13 cellular contexts compared by ENCODE assay signal in the genomic region with DNA sequence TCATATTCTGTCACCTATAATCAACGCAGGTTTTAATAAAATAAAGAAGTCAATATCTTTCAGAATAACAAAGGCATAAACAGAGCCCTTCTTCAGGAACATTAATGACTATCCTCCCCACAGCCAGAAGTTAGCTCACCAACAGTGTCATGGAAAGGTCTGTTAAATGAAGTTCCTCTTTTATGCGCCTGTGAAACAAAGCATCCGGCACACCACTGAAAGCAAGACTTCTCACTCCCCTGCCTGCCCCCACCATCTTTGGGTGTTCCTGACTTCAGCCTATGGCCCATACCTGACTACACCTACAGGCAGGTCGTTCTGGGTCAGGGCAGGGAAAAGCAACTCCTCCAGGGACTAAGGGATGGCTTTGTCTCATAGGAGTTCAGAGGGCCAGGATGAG.
DNase-seq lines count a peak whose midpoint lies in the region; ATAC-seq, FAIRE-seq and TF ChIP-seq lines count a peak whose summit lies in the region.
"Had no signal": no experiment of that assay in that cellular context is flagged by ENCODE, and none has a peak within 500 bp of the region (broad histone marks: within the 10 kb centered on the region; RNA-seq: fewer than 3 reads in every experiment).

No MANE protein-coding gene starts in this region.

- H3K36me3 ChIP-seq in GM12878 (ENCODE audit: control insufficient read depth in 2 of 2, insufficient read depth in 2 of 2, low read length in 1 of 2): no peaks in the 10 kb centered on the region
- peaks cover 17% of the 10 kb centered on the region; the same call in 1 of the 2 replicates for H3K36me3 ChIP-seq in GM23248 (ENCODE audit: low read depth)
- H3K36me3 ChIP-seq: thoracic aorta had no signal

- no peak for TF ChIP-seq EP300 in GM12878 (IDR thresholded peaks at IDR 0.05; ENCODE audit: borderline replicate concordance in 1 of 2, control insufficient read depth in 1 of 2, low read depth in 2 of 2, low read length in 2 of 2)

- no peak overlapping the region for H3K4me2 ChIP-seq in GM12878 (ENCODE audit: control insufficient read depth, insufficient read depth)
- no peak overlapping the region for H3K4me2 ChIP-seq in GM23248 (ENCODE audit: unreplicated experiment)

- BruUV-seq in GM12878 (replicated peaks; lab: Mats Ljungman, UMichigan): no TSS peak

- H3K27me3 ChIP-seq in GM12878 (replicated peaks in 1 of 2; ENCODE audit: control insufficient read depth in 2 of 2, insufficient read depth in 2 of 2, low read length in 1 of 2): no peaks in the 10 kb centered on the region
- no peaks in the 10 kb centered on the region for H3K27me3 ChIP-seq in GM23248 (replicated peaks; ENCODE audit: insufficient read depth)

- H3K9me3 ChIP-seq in GM12878 (replicated peaks; ENCODE audit: control insufficient read depth, insufficient read depth, low read length) (no peaks in the 10 kb centered on the region), GM23248 (ENCODE audit: low read depth) (no peaks in the 10 kb centered on the region)
- H3K9me3 ChIP-seq: thoracic aorta had no signal

- H3F3A ChIP-seq in GM23248 (ENCODE audit: insufficient read depth): peaks cover 13% of the 10 kb centered on the region; the same call in 1 of the 2 replicates

- no peak for TF ChIP-seq POLR2A in GM12878 (IDR thresholded peaks at IDR 0.05; ENCODE audit: low read depth, low read length)

- H3K4me1 ChIP-seq in GM12878 (ENCODE audit: control insufficient read depth, insufficient read depth, low read length): no peaks in the 10 kb centered on the region
- H3K4me1 ChIP-seq in GM23248 (ENCODE audit: insufficient read depth): no peaks in the 10 kb centered on the region

- H3K4me3 ChIP-seq in GM12878 (no peak overlapping the region), GM23248 (no peak overlapping the region)
- H3K4me3 ChIP-seq: thoracic aorta had no signal

- WGBS in GM12878 (ENCODE audit: insufficient coverage, insufficient replicate concordance, low lambda C conversion rate, missing lambda C conversion rate): 2% methylated on average over 4 of the region's 4 CpGs
- WGBS in GM23248 (ENCODE audit: low coverage in 1 of 2, low lambda C conversion rate in 2 of 2, missing lambda C conversion rate in 2 of 2), 2 experiments: 86% methylated on average over 4 of the region's 4 CpGs

- H3K27ac ChIP-seq in GM12878 (ENCODE audit: control insufficient read depth, insufficient read depth) (no peak overlapping the region), GM23248 (no peak overlapping the region)
- H3K27ac ChIP-seq: thoracic aorta had no signal

- DNase-seq in GM12878 (ENCODE audit: low read depth, low spot score): peak; percentile 2
- DNase-seq in NCI-H82 (lab: John Stamatoyannopoulos, UW): no peak
- no peak for DNase-seq in NCI-H2171 (lab: John Stamatoyannopoulos, UW)
- DNase-seq in GM23248: no peak
- no peak for DNase-seq in DMS79 treated with DMSO at 0.1 percent for 48 hours (lab: John Stamatoyannopoulos, UW)
- DNase-seq: activated T-cell treated with anti-CD3 and anti-CD28 coated beads, Interleukin-2, amount 50 U/mL, for 48 hours; C1 segment of cervical spinal cord; NCI-H345; T-helper 1 cell had no signal

- POLR2A ChIA-PET in GM12878 (lab: Charles Lee): no interaction called here

- TF ChIP-seq CTCF in GM12878 (IDR thresholded peaks at IDR 0.05 in 2 of 3, conservative IDR thresholded peaks at IDR 0.05 in 1 of 3; ENCODE audit: control insufficient read depth in 2 of 3, extremely low read depth in 1 of 3, insufficient read depth in 1 of 3, low read depth in 3 of 3, low read length in 3 of 3): no peak

- H3K9ac ChIP-seq in GM12878 (ENCODE audit: control insufficient read depth, insufficient read depth, low read length) (no peak overlapping the region), GM23248 (no peak overlapping the region)

- no peak overlapping the region for H2AFZ ChIP-seq in GM12878 (ENCODE audit: control insufficient read depth, low read depth, low read length)
- H2AFZ ChIP-seq in GM23248: no peak overlapping the region

- H4K20me1 ChIP-seq in GM12878 (ENCODE audit: control insufficient read depth, insufficient read depth): no peaks in the 10 kb centered on the region
- no peaks in the 10 kb centered on the region for H4K20me1 ChIP-seq in GM23248 (ENCODE audit: insufficient read depth)

- intact Hi-C loops in GM12878 (cut with micrococcal nuclease; ENCODE audit: unreplicated experiment): no loop called here

- SMC1A ChIA-PET in GM12878 (lab: Charles Lee; ENCODE audit: uncharacterized antibody, unreplicated experiment): no interaction called here

- TF ChIP-seq RAD21 in GM12878 (IDR thresholded peaks at IDR 0.05; ENCODE audit: insufficient read depth, low read depth, low read length): no peak

- RAD21 ChIA-PET in GM12878 (lab: Charles Lee; ENCODE audit: unreplicated experiment): no interaction called here

- in situ Hi-C loops in GM12878 (cut with MboI) (no loop called here), GM23248 (cut with MboI) (no loop called here)

- FAIRE-seq in GM12878 (lab: Jason Lieb, UNC): no peak

- CTCF ChIA-PET in GM12878 (lab: Yijun Ruan, JAX): no interaction called here

- ATAC-seq in GM18498 (IDR thresholded peaks at IDR 0.05; ENCODE audit: unreplicated experiment) (peak; percentile 87), GM21423 (IDR thresholded peaks at IDR 0.05; ENCODE audit: unreplicated experiment) (peak; percentile 78), HG03354 (IDR thresholded peaks at IDR 0.05; ENCODE audit: poor library complexity, severe bottlenecking, unreplicated experiment) (peak; percentile 92), GM12878 (peak; percentile 32; the same call in 1 of the 3 replicates)

- H3K9me2 ChIP-seq in GM23248 (ENCODE audit: insufficient read depth): no peaks in the 10 kb centered on the region

- no peaks in the 10 kb centered on the region for H3K79me2 ChIP-seq in GM12878 (ENCODE audit: control insufficient read depth, insufficient read depth, low read length)
- H3K79me2 ChIP-seq in GM23248 (ENCODE audit: insufficient read depth): no peaks in the 10 kb centered on the region

TF ChIP-seq in GM12878, 131 proteins besides CTCF, POLR2A, EP300 and RAD21 (continues in another document):
- TF ChIP-seq WRNIP1 (IDR thresholded peaks at IDR 0.05; ENCODE audit: borderline replicate concordance, low read depth, low read length) (no peak), NFXL1 (IDR thresholded peaks at IDR 0.05; ENCODE audit: borderline replicate concordance) (no peak), CBX3 (IDR thresholded peaks at IDR 0.05; ENCODE audit: borderline replicate concordance, low read depth) (no peak), SREBF1 (IDR thresholded peaks at IDR 0.05; ENCODE audit: low read length) (no peak), HDGF (IDR thresholded peaks at IDR 0.05) (no peak)
- TF ChIP-seq, protein P1, sequence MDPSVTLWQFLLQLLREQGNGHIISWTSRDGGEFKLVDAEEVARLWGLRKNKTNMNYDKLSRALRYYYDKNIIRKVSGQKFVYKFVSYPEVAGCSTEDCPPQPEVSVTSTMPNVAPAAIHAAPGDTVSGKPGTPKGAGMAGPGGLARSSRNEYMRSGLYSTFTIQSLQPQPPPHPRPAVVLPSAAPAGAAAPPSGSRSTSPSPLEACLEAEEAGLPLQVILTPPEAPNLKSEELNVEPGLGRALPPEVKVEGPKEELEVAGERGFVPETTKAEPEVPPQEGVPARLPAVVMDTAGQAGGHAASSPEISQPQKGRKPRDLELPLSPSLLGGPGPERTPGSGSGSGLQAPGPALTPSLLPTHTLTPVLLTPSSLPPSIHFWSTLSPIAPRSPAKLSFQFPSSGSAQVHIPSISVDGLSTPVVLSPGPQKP (IDR thresholded peaks at IDR 0.05; ENCODE audit: low read depth, low read length): no peak
- TF ChIP-seq, protein P2, sequence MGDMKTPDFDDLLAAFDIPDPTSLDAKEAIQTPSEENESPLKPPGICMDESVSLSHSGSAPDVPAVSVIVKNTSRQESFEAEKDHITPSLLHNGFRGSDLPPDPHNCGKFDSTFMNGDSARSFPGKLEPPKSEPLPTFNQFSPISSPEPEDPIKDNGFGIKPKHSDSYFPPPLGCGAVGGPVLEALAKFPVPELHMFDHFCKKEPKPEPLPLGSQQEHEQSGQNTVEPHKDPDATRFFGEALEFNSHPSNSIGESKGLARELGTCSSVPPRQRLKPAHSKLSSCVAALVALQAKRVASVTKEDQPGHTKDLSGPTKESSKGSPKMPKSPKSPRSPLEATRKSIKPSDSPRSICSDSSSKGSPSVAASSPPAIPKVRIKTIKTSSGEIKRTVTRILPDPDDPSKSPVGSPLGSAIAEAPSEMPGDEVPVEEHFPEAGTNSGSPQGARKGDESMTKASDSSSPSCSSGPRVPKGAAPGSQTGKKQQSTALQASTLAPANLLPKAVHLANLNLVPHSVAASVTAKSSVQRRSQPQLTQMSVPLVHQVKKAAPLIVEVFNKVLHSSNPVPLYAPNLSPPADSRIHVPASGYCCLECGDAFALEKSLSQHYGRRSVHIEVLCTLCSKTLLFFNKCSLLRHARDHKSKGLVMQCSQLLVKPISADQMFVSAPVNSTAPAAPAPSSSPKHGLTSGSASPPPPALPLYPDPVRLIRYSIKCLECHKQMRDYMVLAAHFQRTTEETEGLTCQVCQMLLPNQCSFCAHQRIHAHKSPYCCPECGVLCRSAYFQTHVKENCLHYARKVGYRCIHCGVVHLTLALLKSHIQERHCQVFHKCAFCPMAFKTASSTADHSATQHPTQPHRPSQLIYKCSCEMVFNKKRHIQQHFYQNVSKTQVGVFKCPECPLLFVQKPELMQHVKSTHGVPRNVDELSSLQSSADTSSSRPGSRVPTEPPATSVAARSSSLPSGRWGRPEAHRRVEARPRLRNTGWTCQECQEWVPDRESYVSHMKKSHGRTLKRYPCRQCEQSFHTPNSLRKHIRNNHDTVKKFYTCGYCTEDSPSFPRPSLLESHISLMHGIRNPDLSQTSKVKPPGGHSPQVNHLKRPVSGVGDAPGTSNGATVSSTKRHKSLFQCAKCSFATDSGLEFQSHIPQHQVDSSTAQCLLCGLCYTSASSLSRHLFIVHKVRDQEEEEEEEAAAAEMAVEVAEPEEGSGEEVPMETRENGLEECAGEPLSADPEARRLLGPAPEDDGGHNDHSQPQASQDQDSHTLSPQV (IDR thresholded peaks at IDR 0.05): no peak

Comparison
In these comparisons a context has a peak if more than half of its experiments do, and no peak if none do; other contexts are left out.
1. ATAC-seq: peak in every context shown above with its lines; median percentile 92 in HG03354; 87 in GM18498; 78 in GM21423; 32 in GM12878.